ENCODE assay signal across 16 cellular contexts in the genomic region with DNA sequence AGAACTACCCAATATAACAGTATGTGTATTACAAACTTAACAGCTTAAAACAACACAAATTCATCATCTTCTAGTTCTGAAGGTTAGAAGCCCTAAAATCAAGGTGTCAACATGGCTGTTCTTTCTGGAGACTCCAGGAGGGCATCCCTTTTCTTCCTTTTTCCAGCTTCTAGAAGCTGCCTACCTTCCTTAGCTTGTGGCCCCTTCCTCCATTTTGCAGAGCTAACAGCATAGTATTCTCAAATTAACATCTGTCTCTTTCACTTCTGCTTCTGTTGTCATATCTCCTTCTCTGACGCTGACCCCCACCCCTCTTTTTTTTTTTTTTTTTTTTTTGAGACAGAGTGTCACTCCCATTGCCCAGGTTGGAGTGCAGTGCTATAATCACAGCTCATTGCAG. TPM values are rescaled to one million over a fixed set of nuclear protein-coding genes. Genes with fewer than 3 reads are reported as not detected.
DNase-seq lines count a peak whose midpoint lies in the region; ATAC-seq, FAIRE-seq and TF ChIP-seq lines count a peak whose summit lies in the region.
"Had no signal": no experiment of that assay in that cellular context is flagged by ENCODE, and none has a peak within 500 bp of the region (broad histone marks: within the 10 kb centered on the region; RNA-seq: fewer than 3 reads in every experiment).

No MANE protein-coding gene starts in this region.

- no peaks in the 10 kb centered on the region for H3K79me2 ChIP-seq in GM23338 (replicated peaks; ENCODE audit: insufficient read depth)

- H3K36me3 Mint-ChIP-seq in memory B cell (peaks cover 4% of the 10 kb centered on the region), GM23338 (ENCODE audit: low read depth) (no peaks in the 10 kb centered on the region; the same call in 2 of the 3 replicates)
- H3K36me3 Mint-ChIP-seq: CD8-positive, alpha-beta memory T cell had no signal

- no peak overlapping the region for H3K4me3 ChIP-seq in GM23338
- H3K4me3 ChIP-seq: adrenal gland, Peyer's patch, vagina had no signal

- H3K27me3 ChIP-seq in GM23338 (ENCODE audit: insufficient read depth): no peaks in the 10 kb centered on the region
- H3K27me3 ChIP-seq: adrenal gland, Peyer's patch, vagina had no signal

- no peaks in the 10 kb centered on the region for H3K36me3 ChIP-seq in GM23338 (ENCODE audit: insufficient read depth)
- H3K36me3 ChIP-seq: adrenal gland, Peyer's patch, vagina had no signal

- H3K4me3 Mint-ChIP-seq in memory B cell (no peak overlapping the region), GM23338 (no peak overlapping the region)
- H3K4me3 Mint-ChIP-seq: CD8-positive, alpha-beta memory T cell; H9; neural crest cell had no signal

- no peak for TF ChIP-seq CTCF in GM23338 (conservative IDR thresholded peaks at IDR 0.05; ENCODE audit: low read depth in 2 of 2)

- no peaks in the 10 kb centered on the region for H3K9me2 ChIP-seq in GM23338 (ENCODE audit: insufficient read depth)

- no peaks in the 10 kb centered on the region for H4K20me1 ChIP-seq in GM23338 (replicated peaks; ENCODE audit: insufficient read depth)

- FAIRE-seq in RCC 7860 (lab: Jason Lieb, UNC): no peak

- DNase-seq in KBM-7: peak; percentile 37
- peak in 1 of 2 donors; percentile 42 for DNase-seq in memory B cell (ENCODE audit: low spot score in 2 of 2)
- no peak for DNase-seq in NCI-H1694 treated with DMSO at 0.1 percent for 48 hours (lab: John Stamatoyannopoulos, UW)
- no peak for DNase-seq in GM23338 (ENCODE audit: low spot score)
- no peak for DNase-seq in NCI-H226
- no peak for DNase-seq in RCC 7860 (ENCODE audit: low spot score)
- DNase-seq: adrenal gland; CD8-positive, alpha-beta memory T cell; effector CD4-positive, alpha-beta T cell; H9; NCI-H1694; Peyer's patch had no signal

- H3K27ac ChIP-seq in GM23338 (ENCODE audit: low read depth): no peak overlapping the region
- H3K27ac ChIP-seq: adrenal gland, Peyer's patch, vagina had no signal

- peak; percentile 30 for ATAC-seq in GM18868 (IDR thresholded peaks at IDR 0.05; ENCODE audit: unreplicated experiment)
- peak; percentile 45 for ATAC-seq in HG02642 (IDR thresholded peaks at IDR 0.05; ENCODE audit: poor library complexity, unreplicated experiment)
- ATAC-seq in memory B cell (ENCODE audit: low read depth): peak; percentile 73
- ATAC-seq in GM23338: no peak

- H2AFZ ChIP-seq in GM23338: no peak overlapping the region

- peaks cover 21% of the 10 kb centered on the region for H3K4me1 Mint-ChIP-seq in memory B cell
- H3K4me1 Mint-ChIP-seq in GM23338: peaks cover 13% of the 10 kb centered on the region

- no peaks in the 10 kb centered on the region for H3F3A ChIP-seq in GM23338 (replicated peaks; ENCODE audit: low read depth)

- H3K27ac Mint-ChIP-seq in memory B cell: peak overlapping the region; percentile 58
- no peak overlapping the region for H3K27ac Mint-ChIP-seq in GM23338
- H3K27ac Mint-ChIP-seq: H9 had no signal

- in situ Hi-C loops in KBM-7 (cut with MboI; ENCODE audit: low pct_unique_long_range_greater_than_20kb, low sequenced_read_pairs): no loop called here

- H3K9me3 Mint-ChIP-seq in memory B cell: peaks cover 7% of the 10 kb centered on the region
- H3K9me3 Mint-ChIP-seq in GM23338: peaks cover 11% of the 10 kb centered on the region; the same call in 2 of the 3 replicates
- H3K9me3 Mint-ChIP-seq: CD8-positive, alpha-beta memory T cell; neural crest cell had no signal

- H3K4me2 ChIP-seq in GM23338: no peak overlapping the region

- peaks cover 5% of the 10 kb centered on the region; the same call in 1 of the 2 replicates for H3K4me1 ChIP-seq in GM23338 (ENCODE audit: insufficient read depth)
- H3K4me1 ChIP-seq: adrenal gland had no signal

- H3K27me3 Mint-ChIP-seq in memory B cell (no peaks in the 10 kb centered on the region), GM23338 (ENCODE audit: insufficient read depth, low read depth, poor library complexity) (peaks cover 4% of the 10 kb centered on the region)
- H3K27me3 Mint-ChIP-seq: CD8-positive, alpha-beta memory T cell had no signal

TF ChIP-seq in GM23338, 12 proteins besides CTCF, POLR2A, EP300 and RAD21:
- TF ChIP-seq ZNF114 (CRISPR knock-in tag; IDR thresholded peaks at IDR 0.05) (no peak), STAT1 (IDR thresholded peaks at IDR 0.05; ENCODE audit: unreplicated experiment) (no peak), NANOG (IDR thresholded peaks at IDR 0.05; ENCODE audit: borderline replicate concordance) (no peak), EZH2 (IDR thresholded peaks at IDR 0.05; ENCODE audit: low read depth, unreplicated experiment) (no peak), EZH2phosphoT487 (IDR thresholded peaks at IDR 0.05; ENCODE audit: unreplicated experiment) (no peak), ZNF331 (CRISPR knock-in tag; IDR thresholded peaks at IDR 0.05; ENCODE audit: low read depth) (no peak), POLR2AphosphoS5 (IDR thresholded peaks at IDR 0.05; ENCODE audit: low read depth) (no peak), JUNB (IDR thresholded peaks at IDR 0.05; ENCODE audit: unreplicated experiment) (no peak), CREB1 (CRISPR knock-in tag; IDR thresholded peaks at IDR 0.05; ENCODE audit: low read depth) (no peak)
- TF ChIP-seq, protein P1, sequence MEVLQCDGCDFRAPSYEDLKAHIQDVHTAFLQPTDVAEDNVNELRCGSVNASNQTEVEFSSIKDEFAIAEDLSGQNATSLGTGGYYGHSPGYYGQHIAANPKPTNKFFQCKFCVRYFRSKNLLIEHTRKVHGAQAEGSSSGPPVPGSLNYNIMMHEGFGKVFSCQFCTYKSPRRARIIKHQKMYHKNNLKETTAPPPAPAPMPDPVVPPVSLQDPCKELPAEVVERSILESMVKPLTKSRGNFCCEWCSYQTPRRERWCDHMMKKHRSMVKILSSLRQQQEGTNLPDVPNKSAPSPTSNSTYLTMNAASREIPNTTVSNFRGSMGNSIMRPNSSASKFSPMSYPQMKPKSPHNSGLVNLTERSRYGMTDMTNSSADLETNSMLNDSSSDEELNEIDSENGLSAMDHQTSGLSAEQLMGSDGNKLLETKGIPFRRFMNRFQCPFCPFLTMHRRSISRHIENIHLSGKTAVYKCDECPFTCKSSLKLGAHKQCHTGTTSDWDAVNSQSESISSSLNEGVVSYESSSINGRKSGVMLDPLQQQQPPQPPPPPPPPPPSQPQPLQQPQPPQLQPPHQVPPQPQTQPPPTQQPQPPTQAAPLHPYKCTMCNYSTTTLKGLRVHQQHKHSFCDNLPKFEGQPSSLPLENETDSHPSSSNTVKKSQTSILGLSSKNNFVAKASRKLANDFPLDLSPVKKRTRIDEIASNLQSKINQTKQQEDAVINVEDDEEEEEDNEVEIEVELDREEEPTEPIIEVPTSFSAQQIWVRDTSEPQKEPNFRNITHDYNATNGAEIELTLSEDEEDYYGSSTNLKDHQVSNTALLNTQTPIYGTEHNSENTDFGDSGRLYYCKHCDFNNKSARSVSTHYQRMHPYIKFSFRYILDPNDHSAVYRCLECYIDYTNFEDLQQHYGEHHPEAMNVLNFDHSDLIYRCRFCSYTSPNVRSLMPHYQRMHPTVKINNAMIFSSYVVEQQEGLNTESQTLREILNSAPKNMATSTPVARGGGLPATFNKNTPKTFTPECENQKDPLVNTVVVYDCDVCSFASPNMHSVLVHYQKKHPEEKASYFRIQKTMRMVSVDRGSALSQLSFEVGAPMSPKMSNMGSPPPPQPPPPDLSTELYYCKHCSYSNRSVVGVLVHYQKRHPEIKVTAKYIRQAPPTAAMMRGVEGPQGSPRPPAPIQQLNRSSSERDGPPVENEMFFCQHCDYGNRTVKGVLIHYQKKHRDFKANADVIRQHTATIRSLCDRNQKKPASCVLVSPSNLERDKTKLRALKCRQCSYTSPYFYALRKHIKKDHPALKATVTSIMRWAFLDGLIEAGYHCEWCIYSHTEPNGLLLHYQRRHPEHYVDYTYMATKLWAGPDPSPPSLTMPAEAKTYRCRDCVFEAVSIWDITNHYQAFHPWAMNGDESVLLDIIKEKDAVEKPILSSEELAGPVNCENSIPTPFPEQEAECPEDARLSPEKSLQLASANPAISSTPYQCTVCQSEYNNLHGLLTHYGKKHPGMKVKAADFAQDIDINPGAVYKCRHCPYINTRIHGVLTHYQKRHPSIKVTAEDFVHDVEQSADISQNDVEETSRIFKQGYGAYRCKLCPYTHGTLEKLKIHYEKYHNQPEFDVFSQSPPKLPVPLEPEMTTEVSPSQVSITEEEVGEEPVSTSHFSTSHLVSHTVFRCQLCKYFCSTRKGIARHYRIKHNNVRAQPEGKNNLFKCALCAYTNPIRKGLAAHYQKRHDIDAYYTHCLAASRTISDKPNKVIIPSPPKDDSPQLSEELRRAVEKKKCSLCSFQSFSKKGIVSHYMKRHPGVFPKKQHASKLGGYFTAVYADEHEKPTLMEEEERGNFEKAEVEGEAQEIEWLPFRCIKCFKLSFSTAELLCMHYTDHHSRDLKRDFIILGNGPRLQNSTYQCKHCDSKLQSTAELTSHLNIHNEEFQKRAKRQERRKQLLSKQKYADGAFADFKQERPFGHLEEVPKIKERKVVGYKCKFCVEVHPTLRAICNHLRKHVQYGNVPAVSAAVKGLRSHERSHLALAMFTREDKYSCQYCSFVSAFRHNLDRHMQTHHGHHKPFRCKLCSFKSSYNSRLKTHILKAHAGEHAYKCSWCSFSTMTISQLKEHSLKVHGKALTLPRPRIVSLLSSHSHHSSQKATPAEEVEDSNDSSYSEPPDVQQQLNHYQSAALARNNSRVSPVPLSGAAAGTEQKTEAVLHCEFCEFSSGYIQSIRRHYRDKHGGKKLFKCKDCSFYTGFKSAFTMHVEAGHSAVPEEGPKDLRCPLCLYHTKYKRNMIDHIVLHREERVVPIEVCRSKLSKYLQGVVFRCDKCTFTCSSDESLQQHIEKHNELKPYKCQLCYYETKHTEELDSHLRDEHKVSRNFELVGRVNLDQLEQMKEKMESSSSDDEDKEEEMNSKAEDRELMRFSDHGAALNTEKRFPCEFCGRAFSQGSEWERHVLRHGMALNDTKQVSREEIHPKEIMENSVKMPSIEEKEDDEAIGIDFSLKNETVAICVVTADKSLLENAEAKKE (CRISPR knock-in tag; IDR thresholded peaks at IDR 0.05): no peak

RNA-seq across cellular contexts. Expression of a gene that starts 52.8 kb away (rescaled TPM):
- 57.4 and 62.1 TPM in 2 replicates for total RNA-seq in GM23338 (2014; rRNA removed; shearing (Covaris generic))
- 89.9 and 98.1 TPM in 2 replicates for polyA plus RNA-seq in GM23338 (2016; fragmentation: Nextera tagmentation; extraction: Ambion mirVana)
